ENCODE assay signal across 1 cellular context in genomic region chr3:71984843-71985594, GRCh38.
TF ChIP-seq lines count a peak whose summit lies in the region.

No MANE protein-coding gene starts in this region.

TF ChIP-seq in GM12878, 131 proteins besides CTCF, POLR2A, EP300 and RAD21 (continued from another document and continues in another):
- TF ChIP-seq ZNF207 (IDR thresholded peaks at IDR 0.05; ENCODE audit: borderline replicate concordance) (no peak), SPI1 (IDR thresholded peaks at IDR 0.05; ENCODE audit: borderline replicate concordance, insufficient read depth, low read depth, low read length) (peak; percentile 49; the same call in 1 of the 2 replicates), BRCA1 (IDR thresholded peaks at IDR 0.05; ENCODE audit: low read depth, low read length) (no peak), KLF5 (IDR thresholded peaks at IDR 0.05; ENCODE audit: partially characterized antibody) (no peak), POLR2AphosphoS5 (IDR thresholded peaks at IDR 0.05; ENCODE audit: low read length) (no peak), RBBP5 (conservative IDR thresholded peaks at IDR 0.05) (no peak), JUNB (IDR thresholded peaks at IDR 0.05) (peak; percentile 93), TBL1XR1 (IDR thresholded peaks at IDR 0.05; ENCODE audit: low read depth, low read length) (peak; percentile 92), WRNIP1 (IDR thresholded peaks at IDR 0.05; ENCODE audit: borderline replicate concordance, low read depth, low read length) (0 out of 2 replicates have a peak, but pooled peaks have one; percentile 50), HCFC1 (IDR thresholded peaks at IDR 0.05; ENCODE audit: low read length) (no peak), E2F4 (IDR thresholded peaks at IDR 0.05; ENCODE audit: low read depth, low read length) (no peak), NFXL1 (IDR thresholded peaks at IDR 0.05; ENCODE audit: borderline replicate concordance) (no peak), SREBF2 (IDR thresholded peaks at IDR 0.05; ENCODE audit: low read length) (no peak), CBFB (IDR thresholded peaks at IDR 0.05; ENCODE audit: low read depth) (no peak), NKRF (conservative IDR thresholded peaks at IDR 0.05) (no peak), CREB1 (IDR thresholded peaks at IDR 0.05; ENCODE audit: low read depth) (peak; percentile 72), BACH1 (IDR thresholded peaks at IDR 0.05; ENCODE audit: borderline replicate concordance) (peak; percentile 60; the same call in 1 of the 2 replicates), SMAD1 (IDR thresholded peaks at IDR 0.05; ENCODE audit: low read depth, partially characterized antibody) (no peak), STAT1 (conservative IDR thresholded peaks at IDR 0.05) (no peak), ZNF24 (IDR thresholded peaks at IDR 0.05) (no peak), MEF2A (IDR thresholded peaks at IDR 0.05; ENCODE audit: insufficient read depth, low read depth, low read length) (peak; percentile 96), MTA2 (IDR thresholded peaks at IDR 0.05; ENCODE audit: low read depth) (peak; percentile 90), IKZF1 (conservative IDR thresholded peaks at IDR 0.05) (peak; percentile 90), MYB (IDR thresholded peaks at IDR 0.05; ENCODE audit: borderline replicate concordance, low read depth, low read length) (peak; percentile 91), REST (IDR thresholded peaks at IDR 0.05; ENCODE audit: low read depth, low read length) (no peak), CHD4 (IDR thresholded peaks at IDR 0.05) (no peak), EED (IDR thresholded peaks at IDR 0.05; ENCODE audit: low read depth) (peak; percentile 96), RFX5 (IDR thresholded peaks at IDR 0.05; ENCODE audit: low read depth, low read length) (peak; percentile 94), SP1 (IDR thresholded peaks at IDR 0.05; ENCODE audit: low read depth, low read length) (peak; percentile 27), BCL3 (IDR thresholded peaks at IDR 0.05; ENCODE audit: borderline replicate concordance, insufficient read depth, low read depth, low read length, poor library complexity, severe bottlenecking) (peak; percentile 80), RUNX3 (IDR thresholded peaks at IDR 0.05; ENCODE audit: low read length) (peak; percentile 92), KAT2A (conservative IDR thresholded peaks at IDR 0.05; ENCODE audit: control insufficient read depth, low read depth, low read length) (no peak), ETV6 (conservative IDR thresholded peaks at IDR 0.05 in 1 of 2, IDR thresholded peaks at IDR 0.05 in 1 of 2; ENCODE audit: borderline replicate concordance in 1 of 2, low read depth in 1 of 2) (peak in 1 of 2 experiments; percentile 43; a peak in 1 of 4 replicates), FOXK2 (IDR thresholded peaks at IDR 0.05) (no peak), STAT3 (IDR thresholded peaks at IDR 0.05; ENCODE audit: low read depth, low read length) (0 out of 2 replicates have a peak, but pooled peaks have one; percentile 55), PRDM15 (CRISPR knock-in tag; IDR thresholded peaks at IDR 0.05) (no peak), NFIC (IDR thresholded peaks at IDR 0.05; ENCODE audit: low read depth, low read length) (peak; percentile 98), ZNF622 (IDR thresholded peaks at IDR 0.05) (no peak), SMAD5 (IDR thresholded peaks at IDR 0.05; ENCODE audit: low read depth) (no peak), ZSCAN29 (IDR thresholded peaks at IDR 0.05) (peak; percentile 64; the same call in 1 of the 2 replicates), NBN (IDR thresholded peaks at IDR 0.05) (peak; percentile 87), IRF3 (IDR thresholded peaks at IDR 0.05) (no peak), EGR1 (IDR thresholded peaks at IDR 0.05; ENCODE audit: borderline replicate concordance in 1 of 2, low read depth in 2 of 2, low read length in 2 of 2) (peak in 1 of 2 experiments; percentile 37; a peak in 1 of 3 replicates), ATF2 (IDR thresholded peaks at IDR 0.05; ENCODE audit: low read length) (peak; percentile 97), CEBPB (IDR thresholded peaks at IDR 0.05; ENCODE audit: borderline replicate concordance in 1 of 2, low read depth in 2 of 2, low read length in 2 of 2) (peak in 1 of 2 experiments; percentile 85; a peak in 2 of 4 replicates), CEBPZ (IDR thresholded peaks at IDR 0.05; ENCODE audit: low read depth, low read length) (no peak)
- TF ChIP-seq, protein P1, sequence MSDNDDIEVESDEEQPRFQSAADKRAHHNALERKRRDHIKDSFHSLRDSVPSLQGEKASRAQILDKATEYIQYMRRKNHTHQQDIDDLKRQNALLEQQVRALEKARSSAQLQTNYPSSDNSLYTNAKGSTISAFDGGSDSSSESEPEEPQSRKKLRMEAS (IDR thresholded peaks at IDR 0.05; ENCODE audit: low read depth, low read length) = no peak; the same call in 1 of the 2 replicates
